Comparison of ENCODE assay signal across 11 cellular contexts in the genomic region with DNA sequence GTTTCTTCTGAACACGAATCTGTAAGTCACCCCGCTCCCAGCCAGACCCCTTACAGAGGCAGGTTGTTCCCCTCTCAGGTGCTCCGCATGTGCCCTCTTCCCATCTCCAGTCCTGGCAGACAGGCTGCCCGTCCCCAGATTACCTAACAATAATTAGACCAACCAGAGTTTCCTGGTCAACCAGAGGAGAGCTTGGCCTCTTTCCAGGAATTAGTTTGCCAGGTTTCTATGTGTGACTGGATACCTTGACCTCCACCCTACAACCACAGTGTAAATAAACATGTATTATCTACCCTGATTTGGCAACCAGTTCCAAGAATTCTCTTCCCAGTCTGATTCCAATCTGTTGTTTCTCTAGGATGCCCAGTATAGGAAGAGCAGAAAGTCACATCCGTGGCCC.
DNase-seq lines count a peak whose midpoint lies in the region; ATAC-seq and TF ChIP-seq lines count a peak whose summit lies in the region.
"Had no signal": no experiment of that assay in that cellular context is flagged by ENCODE, and none has a peak within 500 bp of the region (broad histone marks: within the 10 kb centered on the region; RNA-seq: fewer than 3 reads in every experiment).

No MANE protein-coding gene starts in this region.

- no peak for TF ChIP-seq CTCF in thyroid gland (IDR thresholded peaks at IDR 0.05)

- peaks cover 0 to 8% of the 10 kb centered on the region in 2 donors for H3K4me1 ChIP-seq in thyroid gland

- H3K27me3 ChIP-seq in thyroid gland: no peaks in the 10 kb centered on the region

- no peak for ATAC-seq in GM19467 (IDR thresholded peaks at IDR 0.05; ENCODE audit: unreplicated experiment)

- DNase-seq in SIG-M5 treated with dmso at 0.1 percent for 504 hours (lab: John Stamatoyannopoulos, UW; ENCODE audit: unreplicated experiment): peak; percentile 31
- DNase-seq in SIG-M5 (lab: John Stamatoyannopoulos, UW): no peak
- DNase-seq in NCI-H2196 (lab: John Stamatoyannopoulos, UW; ENCODE audit: unreplicated experiment): peak; percentile 99
- peak; percentile 72 to 83 for DNase-seq in dermis microvascular lymphatic vessel endothelial cell (ENCODE audit: low read depth in 2 of 2)
- DNase-seq in thyroid gland: peak; percentile 44 to 52
- DNase-seq in posterior cingulate gyrus: no peak
- no peak for DNase-seq in activated CD8-positive, alpha-beta memory T cell treated with anti-CD3 and anti-CD28 coated beads, Interleukin-2, amount 50 U/mL, for 48 hours
- DNase-seq: activated CD8-positive, alpha-beta memory T cell treated with anti-CD3 and anti-CD28 coated beads for 24 hours; NCI-H524 treated with DMSO at 0.1 percent for 48 hours had no signal

- no peaks in the 10 kb centered on the region for H3K9me3 ChIP-seq in thyroid gland
- H3K9me3 ChIP-seq: suprapubic skin had no signal

- no peak for TF ChIP-seq POLR2A in thyroid gland (IDR thresholded peaks at IDR 0.05)

- intact Hi-C loops in thyroid gland (cut with DNase I) (loop anchor here (10.0 kb wide), 1 partner anchor 197 kb away; no protein-coding TSS in a partner anchor), posterior cingulate gyrus (cut with DNase I) (loop anchor here (5.0 kb wide), 1 partner anchor 200 kb away; no protein-coding TSS in a partner anchor)

- 38 to 47% methylated on average over 5 of the region's 5 CpGs for WGBS in thyroid gland, 2 donors

- H3K4me3 ChIP-seq in thyroid gland (replicated peaks in 1 of 3): no peak overlapping the region
- H3K4me3 ChIP-seq: suprapubic skin had no signal

- H3K27ac ChIP-seq in thyroid gland: no peak overlapping the region
- H3K27ac ChIP-seq: suprapubic skin had no signal

- H3K36me3 ChIP-seq in thyroid gland: no peaks in the 10 kb centered on the region
- H3K36me3 ChIP-seq: suprapubic skin had no signal

Comparison
In these comparisons a context has a peak if more than half of its experiments do, and no peak if none do; other contexts are left out.
1. DNase-seq: peak in SIG-M5 treated with dmso at 0.1 percent for 504 hours (single experiment), NCI-H2196 (single experiment), dermis microvascular lymphatic vessel endothelial cell (2 of 2) and thyroid gland (2 of 2); none in SIG-M5 (single experiment), posterior cingulate gyrus (0 of 10) and activated CD8-positive, alpha-beta memory T cell treated with anti-CD3 and anti-CD28 coated beads, Interleukin-2, amount 50 U/mL, for 48 hours (single experiment).